ENCODE assay signal across 33 cellular contexts in the genomic region with DNA sequence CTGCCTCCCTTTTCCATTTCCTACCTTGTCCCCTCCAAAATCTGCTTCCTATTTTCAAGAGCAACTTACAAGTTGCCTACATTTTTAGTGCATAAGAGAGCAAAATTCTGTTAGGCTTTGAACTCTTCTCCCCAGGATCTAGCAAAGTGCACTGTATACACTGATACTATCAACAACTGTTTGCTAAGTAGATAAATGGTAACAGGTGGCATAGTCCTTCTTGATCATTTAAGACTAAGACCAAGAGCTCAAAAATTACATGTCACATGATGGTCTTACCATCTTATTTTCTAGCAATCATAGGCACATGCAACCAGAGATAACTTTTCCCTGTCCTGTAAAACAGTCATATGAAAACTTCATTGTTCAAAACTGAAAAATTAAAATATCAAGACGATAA. TPM values are rescaled to one million over a fixed set of nuclear protein-coding genes. Genes with fewer than 3 reads are reported as not detected.
"Had no signal": no experiment of that assay in that cellular context is flagged by ENCODE, and none has a peak within 500 bp of the region (broad histone marks: within the 10 kb centered on the region; RNA-seq: fewer than 3 reads in every experiment).

No MANE protein-coding gene starts in this region.

- H3K27me3 Mint-ChIP-seq: activated naive CD4-positive, alpha-beta T cell treated with anti-CD3 and anti-CD28 coated beads, Interleukin-2, amount 50 U/mL, for 24 hours; activated T-helper 17 cell treated with anti-CD3 and anti-CD28 coated beads, Interleukin-2, amount 50 U/mL, for 72 hours; T-cell had no signal

- H3K4me1 ChIP-seq: prostate gland had no signal

- H3K4me3 Mint-ChIP-seq: activated naive CD4-positive, alpha-beta T cell treated with anti-CD3 and anti-CD28 coated beads, Interleukin-2, amount 50 U/mL, for 24 hours; activated T-helper 17 cell treated with anti-CD3 and anti-CD28 coated beads, Interleukin-2, amount 50 U/mL, for 72 hours; neural crest cell; T-cell had no signal

- H3K9me3 Mint-ChIP-seq: activated naive CD4-positive, alpha-beta T cell treated with anti-CD3 and anti-CD28 coated beads, Interleukin-2, amount 50 U/mL, for 24 hours; activated T-helper 17 cell treated with anti-CD3 and anti-CD28 coated beads, Interleukin-2, amount 50 U/mL, for 72 hours; neural crest cell; T-cell had no signal

- H3K27me3 ChIP-seq: body of pancreas, gastrocnemius medialis, pancreas, tibial nerve had no signal

- H3K27ac Mint-ChIP-seq: activated naive CD4-positive, alpha-beta T cell treated with anti-CD3 and anti-CD28 coated beads, Interleukin-2, amount 50 U/mL, for 24 hours; activated T-helper 17 cell treated with anti-CD3 and anti-CD28 coated beads, Interleukin-2, amount 50 U/mL, for 72 hours had no signal

- H3K27ac ChIP-seq: body of pancreas, gastrocnemius medialis, pancreas, prostate gland, tibial nerve had no signal

- FAIRE-seq: colon, endometrium, pancreas had no signal

- DNase-seq: activated CD4-positive, alpha-beta T cell treated with anti-CD3 and anti-CD28 coated beads for 4 hours; activated CD4-positive, alpha-beta T cell treated with anti-CD3 and anti-CD28 coated beads, Interleukin-2, amount 50 U/mL, for 4 hours; activated gamma-delta T cell treated with Interleukin-2 at 50 U/mL for 16 hours; activated T-cell treated with anti-CD3 and anti-CD28 coated beads, Interleukin-2, amount 50 U/mL, for 1 hour; aorta; body of pancreas; dermis blood vessel endothelial cell; effector CD4-positive, alpha-beta T cell; gastrocnemius medialis; glutamatergic neuron; islet precursor cell; left ventricle myocardium superior; nucleus accumbens; pancreas; retina; stimulated activated CD4-positive, alpha-beta T cell treated with anti-CD3 and anti-CD28 coated beads, Interleukin-1b, Interleukin-23, amount 100 ng/mL, for 48 hours; stimulated activated CD4-positive, alpha-beta T cell treated with anti-CD3 and anti-CD28 coated beads, Interleukin-4, amount 100 ng/mL, for 4 hours; stimulated activated CD8-positive, alpha-beta memory T cell treated with anti-CD3 and anti-CD28 coated beads, Interleukin-4, amount 100 ng/mL, for 48 hours; stimulated activated naive CD4-positive, alpha-beta T cell treated with Interleukin-2 at 50 U/mL for 16 hours; T-cell had no signal

- H3K36me3 ChIP-seq: prostate gland had no signal

- ATAC-seq: activated T-helper 17 cell treated with anti-CD3 and anti-CD28 coated beads, Interleukin-2, amount 50 U/mL, for 72 hours; body of pancreas; gastrocnemius medialis; left ventricle myocardium superior; pancreas; sciatic nerve; T-cell had no signal

- H3K9me3 ChIP-seq: body of pancreas, gastrocnemius medialis, pancreas, prostate gland, tibial nerve had no signal

- H3K4me3 ChIP-seq: body of pancreas, gastrocnemius medialis, pancreas, prostate gland, smooth muscle cell, tibial nerve had no signal

RNA-seq across cellular contexts. Expression of a gene that starts 51.1 kb away (rescaled TPM):
- total RNA-seq: activated T-helper 17 cell treated with anti-CD3 and anti-CD28 coated beads, Interleukin-2, amount 50 U/mL, for 72 hours; aorta; body of pancreas; dermis blood vessel endothelial cell; epithelial cell of proximal tubule; left ventricle myocardium superior; lung microvascular endothelial cell; neural crest cell; sciatic nerve; smooth muscle cell; T-helper 2 cell treated with Interferon-gamma antibody and Interleukin-4, amounts not matched to agents 100 ng/mL and 5 ng/mL, for 36 hours had no signal
- polyA plus RNA-seq: adipose tissue, aorta had no signal
